ENCODE assay signal across 19 cellular contexts in genomic region chr11:85088286-85088685, GRCh38.
"Had no signal": no experiment of that assay in that cellular context is flagged by ENCODE, and none has a peak within 500 bp of the region (broad histone marks: within the 10 kb centered on the region; RNA-seq: fewer than 3 reads in every experiment).

No MANE protein-coding gene starts in this region.

- H3K9me3 ChIP-seq: gastrocnemius medialis, sigmoid colon, thoracic aorta, upper lobe of right lung had no signal

- H3K27ac ChIP-seq: brain microvascular endothelial cell, gastrocnemius medialis, heart left ventricle, sigmoid colon, thoracic aorta, upper lobe of right lung had no signal

- H3K4me1 ChIP-seq: gastrocnemius medialis, heart left ventricle, sigmoid colon, upper lobe of right lung had no signal

- H3K4me3 ChIP-seq: gastrocnemius medialis, heart left ventricle, lung, sigmoid colon, thoracic aorta, upper lobe of right lung had no signal

- ATAC-seq: activated CD8-positive, alpha-beta T cell treated with anti-CD3 and anti-CD28 coated beads, Interleukin-2, amount 10 ng/mL, durations not matched to agents 7 days and 5 days; activated naive CD4-positive, alpha-beta T cell treated with anti-CD3 and anti-CD28 coated beads, Interleukin-2, amount 50 U/mL, for 72 hours; gastrocnemius medialis; heart left ventricle; T-helper 17 cell; upper lobe of right lung had no signal

- H3K36me3 ChIP-seq: brain microvascular endothelial cell, gastrocnemius medialis, heart left ventricle, sigmoid colon, thoracic aorta, upper lobe of right lung had no signal

- DNase-seq: activated B cell treated with CpG ODN at 0.5 μM for 24 hours; activated CD4-positive, alpha-beta T cell treated with anti-CD3 and anti-CD28 coated beads, Interleukin-2, amount 10 ng/mL, durations not matched to agents 24 days and 14 days; activated CD8-positive, alpha-beta memory T cell treated with anti-CD3 and anti-CD28 coated beads, Interleukin-2, amount 50 U/mL, for 4 hours; activated CD8-positive, alpha-beta T cell treated with anti-CD3 and anti-CD28 coated beads, Interleukin-2, amount 10 ng/mL, durations not matched to agents 7 days and 5 days; activated effector memory CD4-positive, alpha-beta T cell treated with anti-CD3 and anti-CD28 coated beads, Interleukin-2, amount 50 U/mL, for 16 hours; activated T-cell treated with anti-CD3 and anti-CD28 coated beads, Interleukin-2, amount 50 U/mL, for 48 hours; amniotic stem cell; brain microvascular endothelial cell; effector memory CD4-positive, alpha-beta T cell; gastrocnemius medialis; heart left ventricle; nephron progenitor cell; sigmoid colon; stimulated activated CD4-positive, alpha-beta T cell treated with anti-CD3 and anti-CD28 coated beads, Interleukin-2, amount 100 ng/mL, for 24 hours; T-helper 17 cell; upper lobe of right lung had no signal

- H3K27me3 ChIP-seq: brain microvascular endothelial cell, gastrocnemius medialis, heart left ventricle, sigmoid colon, upper lobe of right lung had no signal
